ENCODE assay signal across 8 cellular contexts in genomic region chr2:166494140-166494544, GRCh38. TPM values are rescaled to one million over a fixed set of nuclear protein-coding genes. Genes with fewer than 3 reads are reported as not detected.
A peak's percentile ranks its signal among the peaks of the same experiment; 100 is the strongest.
DNase-seq lines count a peak whose midpoint lies in the region; ATAC-seq and TF ChIP-seq lines count a peak whose summit lies in the region.

SCN7A (minus strand) TSS chr2:166494249; CDS start chr2:166477696, 16,553 bp downstream.

- H3K4me1 ChIP-seq in ES-I3 (ENCODE audit: insufficient read depth, low read length) (no peaks in the 10 kb centered on the region), cardiac muscle cell (ENCODE audit: low read depth) (no peaks in the 10 kb centered on the region)

- DNase-seq in RPMI7951 (ENCODE audit: low read depth) (peak; percentile 2), cardiac muscle cell (ENCODE audit: low read depth in 1 of 2, low spot score in 1 of 2) (peak; percentile 60 to 73), posterior vena cava (ENCODE audit: low spot score) (peak; percentile 76), SIG-M5 (lab: John Stamatoyannopoulos, UW) (no peak)

- H3K4me3 ChIP-seq in cardiac muscle cell, result peak within 1 kb of the TSS; percentile 16

- no peaks in the 10 kb centered on the region for H3K9me3 ChIP-seq in ES-I3 (ENCODE audit: control insufficient read depth, insufficient read depth, low read length)
- H3K9me3 ChIP-seq in cardiac muscle cell (ENCODE audit: low read depth), result no peaks in the 10 kb centered on the region

- H3K36me3 ChIP-seq in ES-I3 (ENCODE audit: insufficient read depth, low read length), result no peaks in the 10 kb centered on the region
- no peaks in the 10 kb centered on the region for H3K36me3 ChIP-seq in cardiac muscle cell

- TF ChIP-seq CTCF in cardiac muscle cell (IDR thresholded peaks at IDR 0.05; ENCODE audit: low read depth, low read length), result no peak

- H3K27me3 ChIP-seq in cardiac muscle cell, result no peaks in the 10 kb centered on the region

- intact Hi-C loops in posterior vena cava (cut with DNase I), result no loop called here

- peak within 1 kb of the TSS; percentile 40; the same call in 1 of the 2 replicates for H3K9ac ChIP-seq in ES-I3 (ENCODE audit: low read depth, low read length)

- no peak for ATAC-seq in GM21737 (IDR thresholded peaks at IDR 0.05; ENCODE audit: unreplicated experiment)
- ATAC-seq in HG02870 (IDR thresholded peaks at IDR 0.05; ENCODE audit: unreplicated experiment), result no peak
- no peak for ATAC-seq in HG03571 (IDR thresholded peaks at IDR 0.05; ENCODE audit: unreplicated experiment)

- H3K27ac ChIP-seq in cardiac muscle cell, result no peak within 1 kb of the TSS

RNA-seq across cellular contexts. Expression of gene SCN7A, which starts in this region (rescaled TPM):
- not detected in 2 replicates for total RNA-seq in RPMI7951 (2014; rRNA removed; shearing (Covaris generic))
- 0.42 and 1.3 TPM in 2 replicates for total RNA-seq in cardiac muscle cell
- 0.77 and 0.89 TPM in 2 replicates for polyA plus RNA-seq in cardiac muscle cell
- total RNA-seq in posterior vena cava, result 1 to 10 TPM; 3.2 to 3.8 TPM

Comparison
In these comparisons a context has a peak if more than half of its experiments do, and no peak if none do; other contexts are left out.
1. Peak in DNase-seq in RPMI7951; RNA of the gene not detected or under 1 TPM.